In the genomic region with DNA sequence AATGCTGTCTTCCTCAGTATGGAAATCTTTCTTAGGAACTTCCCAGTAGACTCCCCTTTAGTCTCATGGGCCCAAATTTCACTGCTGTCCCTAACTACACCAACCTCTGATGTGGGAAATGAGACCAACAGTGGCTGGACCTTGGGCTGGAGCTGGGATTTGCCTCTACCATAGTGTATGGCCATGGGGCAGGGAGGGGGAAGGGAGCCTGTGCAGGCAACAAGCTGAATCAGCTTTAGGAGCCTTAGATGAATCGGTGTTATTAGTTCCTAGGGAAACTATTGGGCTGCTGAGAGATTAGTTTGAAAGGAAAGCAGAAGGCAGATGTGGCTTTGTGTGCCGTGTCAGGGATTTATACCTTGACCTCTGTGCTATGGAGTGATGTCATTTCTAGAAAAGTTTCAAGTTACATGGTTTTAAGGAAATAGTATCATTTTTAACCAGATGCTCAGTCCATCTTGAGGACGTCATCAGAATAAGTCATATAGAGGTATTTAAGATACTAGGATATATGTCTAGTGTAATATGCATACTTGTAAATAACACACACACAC, we compare ENCODE assay signal across 2 cellular contexts.
A peak's percentile ranks its signal among the peaks of the same experiment; 100 is the strongest.
TF ChIP-seq lines count a peak whose summit lies in the region.

No MANE protein-coding gene starts in this region.

TF ChIP-seq in GM12878, 131 proteins besides CTCF, POLR2A, EP300 and RAD21:
- TF ChIP-seq NR2F1 (conservative IDR thresholded peaks at IDR 0.05) (peak; percentile 41; the same call in 1 of the 2 replicates), ATF7 (IDR thresholded peaks at IDR 0.05; ENCODE audit: low read depth) (peak; percentile 38; the same call in 1 of the 2 replicates), BMI1 (IDR thresholded peaks at IDR 0.05; ENCODE audit: borderline replicate concordance) (no peak), SREBF1 (IDR thresholded peaks at IDR 0.05; ENCODE audit: low read length) (no peak), MYB (IDR thresholded peaks at IDR 0.05; ENCODE audit: borderline replicate concordance, low read depth, low read length) (no peak)

TF ChIP-seq in HepG2, 621 proteins besides CTCF, POLR2A, EP300 and RAD21:
- TF ChIP-seq DPF2 (CRISPR knock-in tag; IDR thresholded peaks at IDR 0.05; ENCODE audit: borderline replicate concordance, low read depth) (no peak), ATF7 (IDR thresholded peaks at IDR 0.05) (0 out of 2 replicates have a peak, but pooled peaks have one; percentile 45), ATF7 (CRISPR knock-in tag; IDR thresholded peaks at IDR 0.05) (no peak), MAFF (IDR thresholded peaks at IDR 0.05; ENCODE audit: low read depth, low read length) (peak; percentile 45; the same call in 1 of the 2 replicates), SAP130 (CRISPR knock-in tag; IDR thresholded peaks at IDR 0.05; ENCODE audit: low read depth) (0 out of 2 replicates have a peak, but pooled peaks have one; percentile 1), FOXK1 (CRISPR knock-in tag; IDR thresholded peaks at IDR 0.05; ENCODE audit: borderline replicate concordance, low read depth) (no peak), MAFK (conservative IDR thresholded peaks at IDR 0.05 in 1 of 2, IDR thresholded peaks at IDR 0.05 in 1 of 2; ENCODE audit: low read length in 2 of 2) (peak; percentile 43 to 49; a peak in 3 of 4 replicates)
- TF ChIP-seq, protein P1, sequence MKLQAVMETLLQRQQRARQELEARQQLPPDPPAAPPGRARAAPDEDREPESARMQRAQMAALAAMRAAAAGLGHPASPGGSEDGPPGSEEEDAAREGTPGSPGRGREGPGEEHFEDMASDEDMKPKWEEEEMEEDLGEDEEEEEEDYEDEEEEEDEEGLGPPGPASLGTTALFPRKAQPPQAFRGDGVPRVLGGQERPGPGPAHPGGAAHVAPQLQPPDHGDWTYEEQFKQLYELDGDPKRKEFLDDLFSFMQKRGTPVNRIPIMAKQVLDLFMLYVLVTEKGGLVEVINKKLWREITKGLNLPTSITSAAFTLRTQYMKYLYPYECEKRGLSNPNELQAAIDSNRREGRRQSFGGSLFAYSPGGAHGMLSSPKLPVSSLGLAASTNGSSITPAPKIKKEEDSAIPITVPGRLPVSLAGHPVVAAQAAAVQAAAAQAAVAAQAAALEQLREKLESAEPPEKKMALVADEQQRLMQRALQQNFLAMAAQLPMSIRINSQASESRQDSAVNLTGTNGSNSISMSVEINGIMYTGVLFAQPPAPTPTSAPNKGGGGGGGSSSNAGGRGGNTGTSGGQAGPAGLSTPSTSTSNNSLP (IDR thresholded peaks at IDR 0.05; ENCODE audit: low read depth, low read length), result 0 out of 2 replicates have a peak, but pooled peaks have one; percentile 27
TF ChIP-seq in HepG2: peak in this region for 5.
